In genomic region chr17:67221062-67221998, GRCh38 we compare ENCODE assay signal across 8 cellular contexts. TPM values are rescaled to one million over a fixed set of nuclear protein-coding genes. Genes with fewer than 3 reads are reported as not detected.
DNase-seq lines count a peak whose midpoint lies in the region; ATAC-seq and TF ChIP-seq lines count a peak whose summit lies in the region.

No MANE protein-coding gene starts in this region.

- H3K27me3 ChIP-seq in HL-60 (ENCODE audit: insufficient read depth, poor library complexity, severe bottlenecking) (no peaks in the 10 kb centered on the region), esophagus squamous epithelium (no peaks in the 10 kb centered on the region), osteoblast (ENCODE audit: insufficient read depth, low read length) (no peaks in the 10 kb centered on the region)

- peaks cover 87% of the 10 kb centered on the region for H3K79me2 ChIP-seq in osteoblast (ENCODE audit: insufficient read depth, low read length)

- H3K27ac ChIP-seq in HL-60 (replicated peaks) (no peak overlapping the region), esophagus squamous epithelium (no peak overlapping the region), osteoblast (ENCODE audit: low read depth, low read length) (no peak overlapping the region)

- peaks cover 0 to 16% (median 5%) of the 10 kb centered on the region in 3 donors for H3K4me1 ChIP-seq in esophagus squamous epithelium
- peaks cover 10% of the 10 kb centered on the region for H3K4me1 ChIP-seq in osteoblast (ENCODE audit: insufficient read depth, low read length)

- H4K20me1 ChIP-seq in osteoblast (ENCODE audit: insufficient read depth, low read length), result peaks cover 30% of the 10 kb centered on the region

- intact Hi-C loops in esophagus squamous epithelium (cut with DNase I), result no loop called here

- no peak overlapping the region for H3K4me2 ChIP-seq in osteoblast (ENCODE audit: insufficient read depth, low read length)

- DNase-seq in D341Med (ENCODE audit: low spot score), result peak; percentile 71
- peak in 1 of 2 experiments; percentile 58 for DNase-seq in HL-60 (ENCODE audit: low read depth in 1 of 2, low spot score in 1 of 2)
- DNase-seq in esophagus squamous epithelium (lab: John Stamatoyannopoulos, UW), result no peak
- no peak for DNase-seq in osteoblast (ENCODE audit: insufficient read length, low spot score, missing footprints)
- no peak for DNase-seq in 8988T
- no peak for DNase-seq in cortex of kidney (lab: John Stamatoyannopoulos, UW)
- no peak for DNase-seq in mucosa of gallbladder (ENCODE audit: low spot score)

- no peaks in the 10 kb centered on the region for H3K9me3 ChIP-seq in esophagus squamous epithelium
- H3K9me3 ChIP-seq in osteoblast (ENCODE audit: low read depth, low read length), result no peaks in the 10 kb centered on the region

- TF ChIP-seq CTCF in HL-60 (IDR thresholded peaks at IDR 0.05; ENCODE audit: insufficient read depth, low read length) (peak; percentile 57), esophagus squamous epithelium (IDR thresholded peaks at IDR 0.05) (peak in 4 of 6 experiments; percentile 19 to 67 (median 33)), osteoblast (IDR thresholded peaks at IDR 0.05; ENCODE audit: extremely low read depth, low read depth, low read length) (peak; percentile 52)

- no peak for TF ChIP-seq POLR2A in esophagus squamous epithelium (IDR thresholded peaks at IDR 0.05)

- WGBS in esophagus squamous epithelium, 2 donors, result 65 to 73% methylated on average over 5 of the region's 5 CpGs

- no peak overlapping the region for H3K4me3 ChIP-seq in HL-60 (replicated peaks; ENCODE audit: insufficient read depth, low read length)
- H3K4me3 ChIP-seq in esophagus squamous epithelium, result no peak overlapping the region
- H3K4me3 ChIP-seq in osteoblast (ENCODE audit: insufficient read depth, low read length), result no peak overlapping the region

- H2AFZ ChIP-seq in osteoblast (ENCODE audit: low read length), result no peak overlapping the region

- H3K36me3 ChIP-seq in esophagus squamous epithelium (peaks cover 0 to 46% (median 6%) of the 10 kb centered on the region in 3 donors), osteoblast (ENCODE audit: insufficient read depth, low read length) (peaks cover 16% of the 10 kb centered on the region)

- peak; percentile 77 for ATAC-seq in SK-N-SH treated with all-trans-retinoic acid at 6 μM for 48 hours

TF ChIP-seq in SK-N-SH treated with all-trans-retinoic acid at 6 μM for 48 hours, 23 proteins besides CTCF, POLR2A, EP300 and RAD21:
- TF ChIP-seq TCF4 (CRISPR knock-in tag; IDR thresholded peaks at IDR 0.05; ENCODE audit: borderline replicate concordance) (no peak), ZNF70 (CRISPR knock-in tag; IDR thresholded peaks at IDR 0.05) (no peak), CSDC2 (CRISPR knock-in tag; IDR thresholded peaks at IDR 0.05) (no peak), GLIS3 (CRISPR knock-in tag; IDR thresholded peaks at IDR 0.05) (no peak), ZNF8 (CRISPR knock-in tag; IDR thresholded peaks at IDR 0.05) (no peak), ZNF565 (CRISPR knock-in tag; conservative IDR thresholded peaks at IDR 0.05; ENCODE audit: low read depth) (no peak), BACH2 (CRISPR knock-in tag; IDR thresholded peaks at IDR 0.05; ENCODE audit: borderline replicate concordance) (no peak), CREB5 (CRISPR knock-in tag; IDR thresholded peaks at IDR 0.05; ENCODE audit: low read depth) (no peak)
TF ChIP-seq in SK-N-SH treated with all-trans-retinoic acid at 6 μM for 48 hours: peak in this region for 0.

RNA-seq across cellular contexts. Expression of gene HELZ, which starts 23.7 kb away (rescaled TPM):
- total RNA-seq in esophagus squamous epithelium (10 to 100 TPM; 11.4 to 42.5 (median 26.8) TPM), osteoblast (44.8 and 56.8 TPM in 2 replicates), mucosa of gallbladder (49.5 TPM)
